8 cellular contexts compared by ENCODE assay signal in genomic region chr5:39072915-39073758, GRCh38. TPM values are rescaled to one million over a fixed set of nuclear protein-coding genes. Genes with fewer than 3 reads are reported as not detected.
DNase-seq lines count a peak whose midpoint lies in the region; ATAC-seq and TF ChIP-seq lines count a peak whose summit lies in the region.

No MANE protein-coding gene starts in this region.

- H3K9me3 Mint-ChIP-seq in activated naive CD8-positive, alpha-beta T cell treated with anti-CD3 and anti-CD28 coated beads for 36 hours: peaks cover 2% of the 10 kb centered on the region

- H4K12ac ChIP-seq in trophoblast cell (ENCODE audit: low read depth, low read length): no peak overlapping the region

- peaks cover 12% of the 10 kb centered on the region for H3K79me1 ChIP-seq in trophoblast cell (ENCODE audit: low read length)

- H3K4me1 Mint-ChIP-seq in activated naive CD8-positive, alpha-beta T cell treated with anti-CD3 and anti-CD28 coated beads for 36 hours: peaks cover 36% of the 10 kb centered on the region

- H3K36me3 Mint-ChIP-seq in activated naive CD8-positive, alpha-beta T cell treated with anti-CD3 and anti-CD28 coated beads for 36 hours: peaks cover 16% of the 10 kb centered on the region

- peak overlapping the region; percentile 83 to 88 for H3K4me3 ChIP-seq in DND-41 (ENCODE audit: low read depth in 1 of 2, low read length in 2 of 2)
- H3K4me3 ChIP-seq in HUES64 (ENCODE audit: low read length): peak overlapping the region; percentile 92
- peak overlapping the region; percentile 60 to 94 (median 88) for H3K4me3 ChIP-seq in heart left ventricle
- H3K4me3 ChIP-seq in trophoblast cell (ENCODE audit: low read depth, low read length): peak overlapping the region; percentile 100
- peak overlapping the region; percentile 54 to 95 (median 84) for H3K4me3 ChIP-seq in upper lobe of left lung

- H3K9me3 ChIP-seq in DND-41 (ENCODE audit: insufficient read depth, low read length, severe bottlenecking): no peaks in the 10 kb centered on the region
- H3K9me3 ChIP-seq in HUES64 (ENCODE audit: insufficient read depth, low read depth, low read length): no peaks in the 10 kb centered on the region
- H3K9me3 ChIP-seq in heart left ventricle: no peaks in the 10 kb centered on the region
- no peaks in the 10 kb centered on the region for H3K9me3 ChIP-seq in trophoblast cell (ENCODE audit: insufficient read depth, low read depth, low read length)
- no peaks in the 10 kb centered on the region for H3K9me3 ChIP-seq in upper lobe of left lung

- H3K9ac ChIP-seq in DND-41 (ENCODE audit: low read depth, low read length): peak overlapping the region; percentile 97
- H3K9ac ChIP-seq in HUES64 (ENCODE audit: low read depth, low read length): peak overlapping the region; percentile 91
- peak overlapping the region; percentile 74 for H3K9ac ChIP-seq in trophoblast cell (ENCODE audit: low read length)

- 12% methylated on average over 23 of the region's 27 CpGs for WGBS in HUES64
- 3 to 5% (median 3%) methylated on average over 25 to 27 of the region's 27 CpGs for WGBS in heart left ventricle, 4 donors
- no CpG with 5 or more reads among the region's 27 CpGs for WGBS in trophoblast cell (ENCODE audit: extremely low coverage, insufficient coverage, insufficient read length)
- WGBS in upper lobe of left lung, 2 donors: 2 to 5% methylated on average over 18 to 27 of the region's 27 CpGs

- no peak overlapping the region for H2BK120ac ChIP-seq in trophoblast cell (ENCODE audit: insufficient read depth, low read length, poor library complexity)

- peak overlapping the region; percentile 22 for H3K4ac ChIP-seq in trophoblast cell (ENCODE audit: low read depth, low read length)

- intact Hi-C loops in heart left ventricle (cut with DNase I): loop anchor here in 5 of 10 donors (5.0 to 10.0 kb wide), 5 partner anchors 51 to 628 kb away; partner anchors contain the start of gene OSMR (in 1 of the 5)

- H3K4me3 Mint-ChIP-seq in activated naive CD8-positive, alpha-beta T cell treated with anti-CD3 and anti-CD28 coated beads for 36 hours: peak overlapping the region; percentile 93

- peak overlapping the region; percentile 25 for H3K14ac ChIP-seq in trophoblast cell (ENCODE audit: low read length)

- H3K23ac ChIP-seq in trophoblast cell (ENCODE audit: low read length): no peak overlapping the region

- H2BK12ac ChIP-seq in trophoblast cell (ENCODE audit: low read length): no peak overlapping the region

- H3K4me1 ChIP-seq in DND-41 (ENCODE audit: insufficient read depth, low read length) (peaks cover 40% of the 10 kb centered on the region), HUES64 (ENCODE audit: insufficient read depth, low read length) (peaks cover 26% of the 10 kb centered on the region), heart left ventricle (peaks cover 0 to 62% (median 34%) of the 10 kb centered on the region in 12 donors), trophoblast cell (ENCODE audit: control insufficient read depth in 1 of 2, insufficient read depth in 2 of 2, low read length in 2 of 2) (no peaks in the 10 kb centered on the region), upper lobe of left lung (peaks cover 31 to 46% (median 40%) of the 10 kb centered on the region in 4 donors)

- H2AK5ac ChIP-seq in trophoblast cell (ENCODE audit: low read length): no peak overlapping the region

- DNase-seq in DND-41: peak; percentile 71
- DNase-seq in SHP77 treated with DMSO at 0.1 percent for 48 hours (lab: John Stamatoyannopoulos, UW): peak; percentile 53
- peak; percentile 71 for DNase-seq in activated naive CD8-positive, alpha-beta T cell treated with anti-CD3 and anti-CD28 coated beads for 36 hours
- DNase-seq in heart left ventricle: peak in 3 of 5 donors; percentile 42 to 46 (median 45)
- DNase-seq in trophoblast cell: peak; percentile 52 to 66
- peak in 1 of 2 donors; percentile 65 for DNase-seq in upper lobe of left lung

- H3K27me3 Mint-ChIP-seq in activated naive CD8-positive, alpha-beta T cell treated with anti-CD3 and anti-CD28 coated beads for 36 hours: peaks cover 27% of the 10 kb centered on the region

- peak; percentile 60 for ATAC-seq in DND-41 (ENCODE audit: insufficient read depth, low read depth)
- ATAC-seq in GM21526 (IDR thresholded peaks at IDR 0.05; ENCODE audit: low FRiP score, unreplicated experiment): peak; percentile 38
- peak in 3 of 4 donors; percentile 4 to 36 (median 14) for ATAC-seq in heart left ventricle
- peak; percentile 1 to 35 for ATAC-seq in upper lobe of left lung (ENCODE audit: low FRiP score in 2 of 2)

- H2BK5ac ChIP-seq in trophoblast cell (ENCODE audit: low read depth, low read length, poor library complexity): peak overlapping the region; percentile 5

- peaks cover 66% of the 10 kb centered on the region for H3K79me2 ChIP-seq in DND-41 (ENCODE audit: insufficient read depth, low read length)
- peaks cover 7% of the 10 kb centered on the region for H3K79me2 ChIP-seq in trophoblast cell (ENCODE audit: control insufficient read depth, insufficient read depth, low read length, poor library complexity)

- H2AFZ ChIP-seq in DND-41 (ENCODE audit: low read depth, low read length) (peak overlapping the region; percentile 88), trophoblast cell (ENCODE audit: insufficient read depth, low read length, poor library complexity) (peak overlapping the region; percentile 9)

- TF ChIP-seq POLR2A in heart left ventricle (IDR thresholded peaks at IDR 0.05) (no peak), upper lobe of left lung (IDR thresholded peaks at IDR 0.05) (peak in 2 of 4 donors; percentile 18 to 31)

- H3K27me3 ChIP-seq in DND-41 (ENCODE audit: insufficient read depth, low read length, poor library complexity) (no peaks in the 10 kb centered on the region), HUES64 (ENCODE audit: insufficient read depth, low read length) (no peaks in the 10 kb centered on the region), heart left ventricle (no peaks in the 10 kb centered on the region), trophoblast cell (ENCODE audit: insufficient read depth, low read length) (no peaks in the 10 kb centered on the region), upper lobe of left lung (no peaks in the 10 kb centered on the region)

- H3K4me2 ChIP-seq in DND-41 (ENCODE audit: insufficient read depth, low read length) (peak overlapping the region; percentile 89), trophoblast cell (ENCODE audit: low read length) (peak overlapping the region; percentile 98)

- peak overlapping the region; percentile 13 for H4K8ac ChIP-seq in trophoblast cell (ENCODE audit: low read depth, low read length)

- H3K27ac ChIP-seq in DND-41 (ENCODE audit: low read length) (peak overlapping the region; percentile 95), HUES64 (ENCODE audit: low read depth, low read length) (peak overlapping the region; percentile 99; the same call in 1 of the 2 replicates), heart left ventricle (peak overlapping the region; percentile 94 to 99 (median 98)), trophoblast cell (ENCODE audit: low read depth, low read length) (peak overlapping the region; percentile 97), upper lobe of left lung (peak overlapping the region; percentile 97 to 100 (median 98))

- no peak for TF ChIP-seq EP300 in upper lobe of left lung (IDR thresholded peaks at IDR 0.05)

- H3K27ac Mint-ChIP-seq in activated naive CD8-positive, alpha-beta T cell treated with anti-CD3 and anti-CD28 coated beads for 36 hours: peak overlapping the region; percentile 89

- peaks cover 18% of the 10 kb centered on the region for H4K20me1 ChIP-seq in DND-41 (ENCODE audit: insufficient read depth, low read length)

- no peak overlapping the region for H3K18ac ChIP-seq in trophoblast cell (ENCODE audit: low read length)

- H3K36me3 ChIP-seq in DND-41 (ENCODE audit: insufficient read depth, low read length) (peaks cover 31% of the 10 kb centered on the region), HUES64 (ENCODE audit: insufficient read depth, low read length) (no peaks in the 10 kb centered on the region), heart left ventricle (peaks cover 0 to 13% (median 2%) of the 10 kb centered on the region in 9 donors), trophoblast cell (ENCODE audit: control insufficient read depth in 1 of 2, insufficient read depth in 2 of 2, low read length in 2 of 2) (no peaks in the 10 kb centered on the region), upper lobe of left lung (peaks cover 0 to 7% (median 0%) of the 10 kb centered on the region in 4 donors)

- TF ChIP-seq CTCF in DND-41 (IDR thresholded peaks at IDR 0.05; ENCODE audit: borderline replicate concordance, extremely low read depth, low read length, poor library complexity, severe bottlenecking): no peak
- no peak for TF ChIP-seq CTCF in heart left ventricle (IDR thresholded peaks at IDR 0.05)
- TF ChIP-seq CTCF in upper lobe of left lung (IDR thresholded peaks at IDR 0.05): no peak

- H4K91ac ChIP-seq in trophoblast cell (ENCODE audit: low read depth, low read length): peak overlapping the region; percentile 44

RNA-seq across cellular contexts. Expression of gene RICTOR, which starts 1.1 kb away (rescaled TPM):
- polyA plus RNA-seq in HUES64 (2013, experiment 1 of 2): 8.1 TPM
- 7.9 TPM for polyA plus RNA-seq in HUES64 (2013, experiment 2 of 2)
- total RNA-seq in activated naive CD8-positive, alpha-beta T cell treated with anti-CD3 and anti-CD28 coated beads for 36 hours: 10 to 100 TPM; 19.7 to 21.5 TPM
- total RNA-seq in heart left ventricle (10 to 100 TPM; 20.6 to 76.3 (median 34.2) TPM), upper lobe of left lung (10 to 100 TPM; 30.4 to 88.8 (median 38.1) TPM)
- 10 to 100 TPM in 1 of 2 donors, 1 to 10 TPM in 1; 6.8 to 11.5 TPM for polyA plus RNA-seq in heart left ventricle
- polyA plus RNA-seq in trophoblast cell (2013): 20.7 and 21.7 TPM in 2 replicates
